In genomic region chr1:185767721-185768120, GRCh38 we compare ENCODE assay signal across 28 cellular contexts.
"Had no signal": no experiment of that assay in that cellular context is flagged by ENCODE, and none has a peak within 500 bp of the region (broad histone marks: within the 10 kb centered on the region; RNA-seq: fewer than 3 reads in every experiment).

No MANE protein-coding gene starts in this region.

- H3K27me3 ChIP-seq: ascending aorta, body of pancreas, SJSA1 had no signal

- H3K9me3 Mint-ChIP-seq: activated naive CD8-positive, alpha-beta T cell treated with anti-CD3 and anti-CD28 coated beads, Interleukin-2, amount 50 U/mL, for 24 hours; central memory CD8-positive, alpha-beta T cell had no signal

- H3K27ac ChIP-seq: body of pancreas, SJSA1 had no signal

- H3K36me3 ChIP-seq: ascending aorta, SJSA1 had no signal

- DNase-seq: activated CD4-positive, alpha-beta T cell treated with anti-CD3 and anti-CD28 coated beads for 48 hours; activated CD4-positive, alpha-beta T cell treated with anti-CD3 and anti-CD28 coated beads, Interleukin-2, amount 50 U/mL, for 4 hours; activated CD4-positive, CD25-positive, alpha-beta regulatory T cell treated with anti-CD3 and anti-CD28 coated beads, Interleukin-2, amount 50 U/mL, for 72 hours; activated CD8-positive, alpha-beta memory T cell treated with anti-CD3 and anti-CD28 coated beads, Interleukin-2, amount 50 U/mL, for 48 hours; activated CD8-positive, alpha-beta T cell treated with anti-CD3 and anti-CD28 coated beads, Interleukin-2, amount 10 ng/mL, durations not matched to agents 7 days and 5 days; activated naive CD8-positive, alpha-beta T cell treated with anti-CD3 and anti-CD28 coated beads, Interleukin-2, amount 50 U/mL, for 24 hours; activated T-cell treated with anti-CD3 and anti-CD28 coated beads, Interleukin-2, amount 50 U/mL, for 1 hour; amniotic stem cell; body of pancreas; KG1; NCI-H1092; NCI-H1436; NCI-H187; NCI-H2081; NCI-H345; NCI-H510A; NK-92 treated with Interleukin-12 subunit alpha and Interleukin-12 subunit beta, amount 100 ng/mL, for 24 hours; OCI-M1; RPMI8226; SHP77; T-helper 17 cell; T-helper 9 cell had no signal

- ATAC-seq: activated CD8-positive, alpha-beta T cell treated with anti-CD3 and anti-CD28 coated beads, Interleukin-2, amount 10 ng/mL, durations not matched to agents 7 days and 5 days; activated naive CD8-positive, alpha-beta T cell treated with anti-CD3 and anti-CD28 coated beads, Interleukin-2, amount 50 U/mL, for 24 hours; body of pancreas; Panc1; T-helper 17 cell; WTC11 had no signal

- H3K27ac Mint-ChIP-seq: activated CD8-positive, alpha-beta T cell treated with anti-CD3 and anti-CD28 coated beads, Interleukin-2, amount 10 ng/mL, durations not matched to agents 7 days and 5 days; activated naive CD4-positive, alpha-beta T cell treated with anti-CD3 and anti-CD28 coated beads, Interleukin-2, amount 50 U/mL, for 24 hours; activated naive CD8-positive, alpha-beta T cell treated with anti-CD3 and anti-CD28 coated beads, Interleukin-2, amount 50 U/mL, for 24 hours; T-helper 17 cell; WTC11 had no signal

- H3K36me3 Mint-ChIP-seq: activated naive CD4-positive, alpha-beta T cell treated with anti-CD3 and anti-CD28 coated beads, Interleukin-2, amount 50 U/mL, for 24 hours; WTC11 had no signal

- H3K4me3 ChIP-seq: body of pancreas, SJSA1 had no signal

- H3K4me1 ChIP-seq: body of pancreas, SJSA1 had no signal

- H3K4me1 Mint-ChIP-seq: activated naive CD4-positive, alpha-beta T cell treated with anti-CD3 and anti-CD28 coated beads, Interleukin-2, amount 50 U/mL, for 24 hours; activated naive CD8-positive, alpha-beta T cell treated with anti-CD3 and anti-CD28 coated beads, Interleukin-2, amount 50 U/mL, for 24 hours; central memory CD8-positive, alpha-beta T cell; T-helper 17 cell had no signal

- H3K9me3 ChIP-seq: ascending aorta, body of pancreas, SJSA1 had no signal

- H3K4me3 Mint-ChIP-seq: activated CD8-positive, alpha-beta T cell treated with anti-CD3 and anti-CD28 coated beads, Interleukin-2, amount 10 ng/mL, durations not matched to agents 7 days and 5 days; activated naive CD4-positive, alpha-beta T cell treated with anti-CD3 and anti-CD28 coated beads, Interleukin-2, amount 50 U/mL, for 24 hours; activated naive CD8-positive, alpha-beta T cell treated with anti-CD3 and anti-CD28 coated beads, Interleukin-2, amount 50 U/mL, for 24 hours; central memory CD8-positive, alpha-beta T cell; T-helper 17 cell; WTC11 had no signal
